Comparison of ENCODE assay signal across 19 cellular contexts in genomic region chr10:46171661-46172060, GRCh38.
A peak's percentile ranks its signal among the peaks of the same experiment; 100 is the strongest.
DNase-seq lines count a peak whose midpoint lies in the region; ATAC-seq, FAIRE-seq and TF ChIP-seq lines count a peak whose summit lies in the region.
"Had no signal": no experiment of that assay in that cellular context is flagged by ENCODE, and none has a peak within 500 bp of the region (broad histone marks: within the 10 kb centered on the region; RNA-seq: fewer than 3 reads in every experiment).

No MANE protein-coding gene starts in this region.

- POLR2A ChIA-PET in K562 (lab: Yijun Ruan, JAX) = no interaction called here

- no TSS peak for BruUV-seq in K562 (replicated peaks; lab: Mats Ljungman, UMichigan)

- no peaks in the 10 kb centered on the region for H3K27me3 ChIP-seq in ACC112 (ENCODE audit: insufficient read depth, low read length)
- no peaks in the 10 kb centered on the region for H3K27me3 ChIP-seq in K562 (ENCODE audit: control insufficient read depth in 2 of 2, insufficient read depth in 2 of 2, low read length in 2 of 2)
- H3K27me3 ChIP-seq in osteoblast (ENCODE audit: insufficient read depth, low read length) = no peaks in the 10 kb centered on the region

- H3K4me2 ChIP-seq in K562 (ENCODE audit: insufficient read depth, low read length) = no peak overlapping the region
- H3K4me2 ChIP-seq in osteoblast (ENCODE audit: insufficient read depth, low read length) = peak overlapping the region; percentile 41

- H3K36me3 ChIP-seq in ACC112 (ENCODE audit: insufficient read depth, low read length) (no peaks in the 10 kb centered on the region), K562 (ENCODE audit: control insufficient read depth, insufficient read depth, low read length) (no peaks in the 10 kb centered on the region), osteoblast (ENCODE audit: insufficient read depth, low read length) (no peaks in the 10 kb centered on the region)

- CTCF ChIA-PET in K562 (lab: Yijun Ruan, JAX; ENCODE audit: low intra/inter-chr PET ratio) = no interaction called here

- no peak overlapping the region for H3K9ac ChIP-seq in K562 (ENCODE audit: insufficient read depth in 1 of 2, low read depth in 2 of 2, low read length in 2 of 2)
- H3K9ac ChIP-seq: GM23248 had no signal

- no peak for TF ChIP-seq POLR2A in K562 (conservative IDR thresholded peaks at IDR 0.05)

- in situ Hi-C loops in K562 (cut with MboI) = no loop called here

- H4K20me1 ChIP-seq in K562 (replicated peaks; ENCODE audit: control insufficient read depth, insufficient read depth, low read length) = no peaks in the 10 kb centered on the region
- no peaks in the 10 kb centered on the region for H4K20me1 ChIP-seq in osteoblast (ENCODE audit: insufficient read depth, low read length)

- no peak for ATAC-seq in K562
- ATAC-seq: GM12878, HCT116 had no signal

- no peak for FAIRE-seq in K562 (lab: Jason Lieb, UNC)
- FAIRE-seq: GM12878, GM18507, H54 had no signal

- no peaks in the 10 kb centered on the region for H3K4me1 ChIP-seq in ACC112 (ENCODE audit: control insufficient read depth, insufficient read depth, low read length, unreplicated experiment)
- no peaks in the 10 kb centered on the region for H3K4me1 ChIP-seq in K562 (replicated peaks in 1 of 2; ENCODE audit: control insufficient read depth in 2 of 2, insufficient read depth in 2 of 2, low read length in 2 of 2)
- no peaks in the 10 kb centered on the region for H3K4me1 ChIP-seq in osteoblast (ENCODE audit: insufficient read depth, low read length)

- H2AFZ ChIP-seq in ACC112 (ENCODE audit: low read length, unreplicated experiment) (peak overlapping the region; percentile 36), K562 (ENCODE audit: low read depth, low read length) (0 out of 2 replicates have a peak overlapping the region, but pooled peaks have one; percentile 0), osteoblast (ENCODE audit: low read length) (peak overlapping the region; percentile 20)
- H2AFZ ChIP-seq: GM23248 had no signal

- H3K27ac ChIP-seq in ACC112 (ENCODE audit: low read depth, low read length) (no peak overlapping the region), K562 (ENCODE audit: extremely low read depth, low read depth, low read length) (no peak overlapping the region), osteoblast (ENCODE audit: low read depth, low read length) (no peak overlapping the region)
- H3K27ac ChIP-seq: 22Rv1, GM23248 had no signal

- no peak for TF ChIP-seq RAD21 in K562 (CRISPR knock-in tag; conservative IDR thresholded peaks at IDR 0.05 in 1 of 2, IDR thresholded peaks at IDR 0.05 in 1 of 2)

- 6% methylated on average over 3 of the region's 3 CpGs for WGBS in K562 (ENCODE audit: insufficient coverage, low coverage, missing lambda C conversion rate)

- H3K9me3 ChIP-seq in K562 (replicated peaks; ENCODE audit: control insufficient read depth, insufficient read depth, low read depth, low read length) (peaks cover 2% of the 10 kb centered on the region; the same call in 1 of the 2 replicates), osteoblast (ENCODE audit: low read depth, low read length) (no peaks in the 10 kb centered on the region)

- no peak for TF ChIP-seq EP300 in K562 (IDR thresholded peaks at IDR 0.05; ENCODE audit: low read length)

- no peaks in the 10 kb centered on the region for H3K79me2 ChIP-seq in ACC112 (ENCODE audit: control insufficient read depth, insufficient read depth, low read length, unreplicated experiment)
- H3K79me2 ChIP-seq in K562 (ENCODE audit: control insufficient read depth, insufficient read depth, low read length) = no peaks in the 10 kb centered on the region
- no peaks in the 10 kb centered on the region for H3K79me2 ChIP-seq in osteoblast (ENCODE audit: insufficient read depth, low read length)

- peak; percentile 3 for DNase-seq in NAMALWA (ENCODE audit: low spot score)
- DNase-seq in K562 (ENCODE audit: extremely low read depth in 1 of 4, low spot score in 3 of 4) = no peak
- DNase-seq in osteoblast (ENCODE audit: insufficient read length, low spot score, missing footprints) = no peak
- DNase-seq in Ammon's horn (ENCODE audit: low spot score) = no peak
- DNase-seq in NCI-H1417 treated with DMSO at 0.1 percent for 48 hours (lab: John Stamatoyannopoulos, UW) = no peak
- DNase-seq in GM03348 (ENCODE audit: low spot score) = no peak
- DNase-seq in mesenteric fat pad (ENCODE audit: low spot score) = no peak
- DNase-seq: AML-193; C1 segment of cervical spinal cord; Calu3; CD4-positive, alpha-beta T cell; DMS 273 treated with DMSO at 0.1 percent for 48 hours; GM23248 had no signal

- H3K9me1 ChIP-seq in K562 (ENCODE audit: control insufficient read depth, insufficient read depth, low read length) = no peaks in the 10 kb centered on the region

- intact Hi-C loops in K562 (cut with micrococcal nuclease) = no loop called here

- no peak for TF ChIP-seq CTCF in K562 (IDR thresholded peaks at IDR 0.05 in 2 of 3, conservative IDR thresholded peaks at IDR 0.05 in 1 of 3; ENCODE audit: insufficient read depth in 2 of 3, low read depth in 1 of 3, low read length in 3 of 3)
- no peak for TF ChIP-seq CTCF in osteoblast (IDR thresholded peaks at IDR 0.05; ENCODE audit: extremely low read depth, low read depth, low read length)

- H3K4me3 ChIP-seq in ACC112 (ENCODE audit: low read depth, low read length) (peak overlapping the region; percentile 34; the same call in 1 of the 2 replicates), K562 (no peak overlapping the region), osteoblast (ENCODE audit: insufficient read depth, low read length) (no peak overlapping the region)
- H3K4me3 ChIP-seq: GM12878, GM23248 had no signal

TF ChIP-seq in K562, 482 proteins besides CTCF, POLR2A, EP300 and RAD21:
- TF ChIP-seq RBBP5 (IDR thresholded peaks at IDR 0.05; ENCODE audit: borderline replicate concordance, insufficient read depth, low read length, poor library complexity, severe bottlenecking) (no peak), KDM5B (IDR thresholded peaks at IDR 0.05; ENCODE audit: insufficient replicate concordance, low read depth, low read length) (no peak), ZNF263 (CRISPR knock-in tag; IDR thresholded peaks at IDR 0.05; ENCODE audit: borderline replicate concordance) (no peak), MYC (IDR thresholded peaks at IDR 0.05; ENCODE audit: low read depth, low read length) (no peak), MYC (CRISPR knock-in tag; IDR thresholded peaks at IDR 0.05; ENCODE audit: borderline replicate concordance, low read depth) (no peak), RREB1 (CRISPR knock-in tag; IDR thresholded peaks at IDR 0.05) (no peak), NR4A1 (CRISPR knock-in tag; IDR thresholded peaks at IDR 0.05) (no peak), NR4A1 (tag; IDR thresholded peaks at IDR 0.05) (no peak), PHF20 (IDR thresholded peaks at IDR 0.05; ENCODE audit: partially characterized antibody) (no peak), SIRT6 (IDR thresholded peaks at IDR 0.05; ENCODE audit: low read depth, low read length) (no peak)
